ENCODE assay signal across 8 cellular contexts in the genomic region with DNA sequence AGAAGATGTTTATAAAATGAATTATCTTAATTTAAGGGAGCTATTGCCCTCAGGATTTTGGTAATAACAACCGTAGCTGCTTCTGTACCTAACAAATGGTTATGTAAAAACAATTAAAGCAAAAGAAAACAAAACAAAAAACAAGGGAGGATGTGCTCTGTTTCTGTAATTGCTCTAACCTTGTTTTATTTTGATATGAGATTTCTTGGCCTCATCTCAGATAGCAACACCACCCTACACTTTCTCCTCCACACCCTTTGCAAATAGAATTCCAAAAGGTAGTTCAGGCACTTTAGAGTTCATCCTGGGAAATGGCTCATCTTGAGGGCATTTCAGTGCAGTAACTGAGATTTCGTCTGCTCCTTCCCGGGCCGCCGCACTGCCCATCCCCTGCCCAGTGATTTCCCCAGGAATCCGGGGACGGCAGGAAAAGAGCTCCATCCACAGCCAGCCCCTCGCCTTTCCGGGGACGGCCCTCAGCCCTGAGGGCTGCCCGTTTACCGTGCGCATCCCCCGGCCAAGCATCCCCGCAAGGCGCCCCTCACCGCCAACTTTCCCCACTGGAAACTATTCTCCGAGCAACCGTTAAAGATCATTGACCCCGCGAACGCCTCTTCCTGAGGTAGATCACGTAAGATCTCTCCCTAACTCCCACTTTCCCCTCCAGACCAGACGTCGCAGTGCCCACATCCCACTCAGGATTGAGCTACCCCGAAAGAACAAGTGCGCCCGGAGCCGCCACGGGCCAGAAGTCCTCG. TPM values are rescaled to one million over a fixed set of nuclear protein-coding genes. Genes with fewer than 3 reads are reported as not detected.
DNase-seq lines count a peak whose midpoint lies in the region; ATAC-seq and TF ChIP-seq lines count a peak whose summit lies in the region.

No MANE protein-coding gene starts in this region.

- intact Hi-C loops in OCI-LY7 (cut with micrococcal nuclease; ENCODE audit: unreplicated experiment) = loop anchor here (1.0 to 10.0 kb wide), 4 partner anchors 79 to 1357 kb away; a partner anchor contains a TSS
- intact Hi-C loops in vagina (cut with DNase I) = no loop called here

- no peaks in the 10 kb centered on the region; the same call in 1 of the 2 replicates for H4K20me1 ChIP-seq in OCI-LY7 (ENCODE audit: insufficient read depth, low read length)

- H3K27ac ChIP-seq in OCI-LY7 (ENCODE audit: low read depth, low read length, poor library complexity, severe bottlenecking) = peak overlapping the region; percentile 98
- peak overlapping the region; percentile 94 for H3K27ac ChIP-seq in effector memory CD4-positive, alpha-beta T cell (ENCODE audit: insufficient read depth, low read length, poor library complexity, severe bottlenecking)
- peak overlapping the region; percentile 97 for H3K27ac ChIP-seq in vagina

- no TSS peak for BruUV-seq in OCI-LY7 (replicated peaks; lab: Mats Ljungman, UMichigan)

- DNase-seq in DMS 273 (lab: John Stamatoyannopoulos, UW; ENCODE audit: unreplicated experiment) (peak; percentile 45), DMS 273 treated with DMSO at 0.1 percent for 48 hours (lab: John Stamatoyannopoulos, UW) (no peak), OCI-LY7 (ENCODE audit: low spot score) (no peak), vagina (ENCODE audit: extremely low spot score in 2 of 2) (no peak), SIG-M5 treated with dmso at 0.1 percent for 504 hours (lab: John Stamatoyannopoulos, UW; ENCODE audit: unreplicated experiment) (no peak)
- no peak for DNase-seq in effector memory CD4-positive, alpha-beta T cell

- H3K27me3 ChIP-seq in effector memory CD4-positive, alpha-beta T cell (replicated peaks; ENCODE audit: control insufficient read depth, insufficient read depth, low read length, poor library complexity, severe bottlenecking) = no peaks in the 10 kb centered on the region
- H3K27me3 ChIP-seq in mucosa of stomach (ENCODE audit: control insufficient read depth, insufficient read depth, low read length) = peaks cover 5% of the 10 kb centered on the region
- no peaks in the 10 kb centered on the region for H3K27me3 ChIP-seq in vagina

- H3K4me3 ChIP-seq in OCI-LY7 (ENCODE audit: low read depth, low read length, poor library complexity, severe bottlenecking) = peak overlapping the region; percentile 94
- H3K4me3 ChIP-seq in effector memory CD4-positive, alpha-beta T cell (ENCODE audit: insufficient read depth, low read depth, low read length, poor library complexity, severe bottlenecking) = peak overlapping the region; percentile 96
- H3K4me3 ChIP-seq in mucosa of stomach (ENCODE audit: low read length) = peak overlapping the region; percentile 63
- peak overlapping the region; percentile 89 to 92 for H3K4me3 ChIP-seq in vagina

- no peaks in the 10 kb centered on the region for H3K9me2 ChIP-seq in OCI-LY7 (ENCODE audit: insufficient read depth, low read length)

- TF ChIP-seq CTCF in OCI-LY7 (conservative IDR thresholded peaks at IDR 0.05; ENCODE audit: low read length) (no peak; the same call in 1 of the 2 replicates), vagina (IDR thresholded peaks at IDR 0.05) (no peak)

- no peak overlapping the region for H2AFZ ChIP-seq in OCI-LY7 (ENCODE audit: low read length)

- no peak for TF ChIP-seq POLR2A in vagina (IDR thresholded peaks at IDR 0.05)

- H3K4me1 ChIP-seq in OCI-LY7 (ENCODE audit: insufficient read depth, low read length, poor library complexity, severe bottlenecking) = peaks cover 64% of the 10 kb centered on the region
- H3K4me1 ChIP-seq in effector memory CD4-positive, alpha-beta T cell (ENCODE audit: control insufficient read depth, insufficient read depth, low read length, poor library complexity, severe bottlenecking) = peaks cover 45% of the 10 kb centered on the region
- H3K4me1 ChIP-seq in mucosa of stomach (ENCODE audit: control insufficient read depth, insufficient read depth, low read length) = peaks cover 28% of the 10 kb centered on the region
- H3K4me1 ChIP-seq in vagina = peaks cover 44% of the 10 kb centered on the region

- H3K4me2 ChIP-seq in OCI-LY7 (ENCODE audit: low read length) = peak overlapping the region; percentile 96

- no peaks in the 10 kb centered on the region for H3K9me3 ChIP-seq in OCI-LY7 (ENCODE audit: low read length)
- H3K9me3 ChIP-seq in effector memory CD4-positive, alpha-beta T cell (ENCODE audit: control insufficient read depth, low read length) = no peaks in the 10 kb centered on the region
- no peaks in the 10 kb centered on the region for H3K9me3 ChIP-seq in mucosa of stomach (ENCODE audit: control insufficient read depth, low read length)
- no peaks in the 10 kb centered on the region for H3K9me3 ChIP-seq in vagina

- H3K36me3 ChIP-seq in OCI-LY7 (ENCODE audit: insufficient read depth, low read length) = peaks cover 6% of the 10 kb centered on the region; the same call in 1 of the 2 replicates
- H3K36me3 ChIP-seq in effector memory CD4-positive, alpha-beta T cell (ENCODE audit: control insufficient read depth, insufficient read depth, low read length) = no peaks in the 10 kb centered on the region
- H3K36me3 ChIP-seq in mucosa of stomach (ENCODE audit: control insufficient read depth, insufficient read depth, low read length) = no peaks in the 10 kb centered on the region
- H3K36me3 ChIP-seq in vagina = no peaks in the 10 kb centered on the region

- POLR2A ChIA-PET in OCI-LY7 (lab: Charles Lee) = interaction anchor here (0.7 to 3.8 kb wide), 8 partner anchors 9 to 155 kb away, joined by 3 to 22 read pairs (median 4); no protein-coding TSS in a partner anchor

- ATAC-seq in HG02885 (IDR thresholded peaks at IDR 0.05; ENCODE audit: poor library complexity, unreplicated experiment) = no peak

- CTCF ChIA-PET in OCI-LY7 (lab: Charles Lee; ENCODE audit: unreplicated experiment) = no interaction called here

- H3K9ac ChIP-seq in mucosa of stomach (ENCODE audit: low read length) = peak overlapping the region; percentile 88

- peaks cover 68% of the 10 kb centered on the region for H3K79me2 ChIP-seq in OCI-LY7 (ENCODE audit: insufficient read depth, low read depth, low read length)

RNA-seq across cellular contexts. Expression of a gene that starts 1.2 kb away (rescaled TPM):
- 93.3 and 117 TPM in 2 replicates for total RNA-seq in OCI-LY7 (2014; rRNA removed; shearing (Covaris generic))
- total RNA-seq in OCI-LY7 (2022) (164 and 168 TPM in 2 replicates), vagina (47.1 TPM)

RNA-seq across cellular contexts. Expression of a gene that starts 11.9 kb away (rescaled TPM):
- total RNA-seq in OCI-LY7 (2014; rRNA removed; shearing (Covaris generic)) = 8.7 and 10.4 TPM in 2 replicates
- total RNA-seq in OCI-LY7 (2022) (24.3 and 28.8 TPM in 2 replicates), vagina (25.5 TPM)
